ENCODE assay signal across 15 cellular contexts in genomic region chr4:102168580-102168979, GRCh38.
DNase-seq lines count a peak whose midpoint lies in the region; TF ChIP-seq lines count a peak whose summit lies in the region.
"Had no signal": no experiment of that assay in that cellular context is flagged by ENCODE, and none has a peak within 500 bp of the region (broad histone marks: within the 10 kb centered on the region; RNA-seq: fewer than 3 reads in every experiment).

No MANE protein-coding gene starts in this region.

- no peaks in the 10 kb centered on the region for H3K9me3 ChIP-seq in thyroid gland
- H3K9me3 ChIP-seq: A549, Caco-2 had no signal

- H3K4me3 ChIP-seq in thyroid gland (replicated peaks in 1 of 3): no peak overlapping the region
- H3K4me3 ChIP-seq: A549 had no signal

- no peaks in the 10 kb centered on the region for H3K27me3 ChIP-seq in thyroid gland

- H3K27ac ChIP-seq in thyroid gland: no peak overlapping the region
- H3K27ac ChIP-seq: A549 had no signal

- H3K36me3 ChIP-seq in thyroid gland: no peaks in the 10 kb centered on the region

- H3K4me1 ChIP-seq in thyroid gland: no peaks in the 10 kb centered on the region
- H3K4me1 ChIP-seq: A549, Caco-2 had no signal

- no peak for TF ChIP-seq POLR2A in thyroid gland (IDR thresholded peaks at IDR 0.05)

- DNase-seq in NCI-H82 (lab: John Stamatoyannopoulos, UW) (peak; percentile 29), NCI-H82 treated with DMSO at 0.1 percent for 48 hours (lab: John Stamatoyannopoulos, UW; ENCODE audit: unreplicated experiment) (no peak), NCI-H2171 (lab: John Stamatoyannopoulos, UW) (peak; percentile 61), iPS-NIHi11 (ENCODE audit: low spot score) (peak; percentile 29), thyroid gland (peak; percentile 9 to 18), globus pallidus (ENCODE audit: low spot score) (no peak), dedifferentiated amniotic fluid mesenchymal stem cell (ENCODE audit: extremely low spot score) (no peak), NCI-H1048 (lab: John Stamatoyannopoulos, UW) (no peak)
- DNase-seq: Caco-2, DMS79 treated with DMSO at 0.1 percent for 48 hours, GDM1, IMR-90, NCI-H1436 treated with DMSO at 0.1 percent for 48 hours, SHP77 treated with DMSO at 0.1 percent for 48 hours had no signal

- TF ChIP-seq CTCF in thyroid gland (IDR thresholded peaks at IDR 0.05): no peak

- WGBS in thyroid gland, 2 donors: 86 to 87% methylated on average over 4 of the region's 4 CpGs

- intact Hi-C loops in thyroid gland (cut with DNase I): no loop called here

Comparison
In these comparisons a context has a peak if more than half of its experiments do, and no peak if none do; other contexts are left out.
1. DNase-seq: peak in NCI-H82 (single experiment), NCI-H2171 (single experiment), iPS-NIHi11 (single experiment) and thyroid gland (2 of 2); none in NCI-H82 treated with DMSO at 0.1 percent for 48 hours (single experiment), globus pallidus (single experiment), dedifferentiated amniotic fluid mesenchymal stem cell (single experiment) and NCI-H1048 (single experiment).